ENCODE assay signal across 30 cellular contexts in genomic region chr3:160812304-160812703, GRCh38. TPM values are rescaled to one million over a fixed set of nuclear protein-coding genes. Genes with fewer than 3 reads are reported as not detected.
DNase-seq lines count a peak whose midpoint lies in the region; ATAC-seq, FAIRE-seq and TF ChIP-seq lines count a peak whose summit lies in the region.
"Had no signal": no experiment of that assay in that cellular context is flagged by ENCODE, and none has a peak within 500 bp of the region (broad histone marks: within the 10 kb centered on the region; RNA-seq: fewer than 3 reads in every experiment).

No MANE protein-coding gene starts in this region.

- CTCF ChIA-PET in PC-3 (lab: Charles Lee): no interaction called here

- peak; percentile 61 for ATAC-seq in GM18511 (IDR thresholded peaks at IDR 0.05; ENCODE audit: unreplicated experiment)
- peak; percentile 49 for ATAC-seq in GM21619 (IDR thresholded peaks at IDR 0.05; ENCODE audit: unreplicated experiment)
- no peak for ATAC-seq in GM23338
- ATAC-seq in GM21526 (IDR thresholded peaks at IDR 0.05; ENCODE audit: low FRiP score, unreplicated experiment): no peak
- ATAC-seq in PC-3: no peak
- ATAC-seq: activated CD4-positive, CD25-positive, alpha-beta regulatory T cell treated with anti-CD3 and anti-CD28 coated beads, Interleukin-2, amount 50 U/mL, for 24 hours; activated CD8-positive, alpha-beta memory T cell treated with anti-CD3 and anti-CD28 coated beads, Interleukin-2, amount 10 ng/mL, durations not matched to agents 7 days and 5 days; activated naive CD8-positive, alpha-beta T cell treated with anti-CD3 and anti-CD28 coated beads, Interleukin-2, amount 50 U/mL, for 24 hours; effector memory CD8-positive, alpha-beta T cell; K562; left lung; Panc1; sciatic nerve had no signal

- no peak overlapping the region for H3K4me2 ChIP-seq in GM23338
- H3K4me2 ChIP-seq in PC-3 (ENCODE audit: low read length): no peak overlapping the region

- intact Hi-C loops in PC-3 (cut with micrococcal nuclease): no loop called here

- POLR2A ChIA-PET in PC-3 (lab: Charles Lee; ENCODE audit: unreplicated experiment): no interaction called here

- H3K9me2 ChIP-seq in GM23338 (ENCODE audit: insufficient read depth) (no peaks in the 10 kb centered on the region), PC-3 (replicated peaks; ENCODE audit: low read length) (no peaks in the 10 kb centered on the region)

- H3K9ac ChIP-seq in skeletal muscle tissue (ENCODE audit: low read depth in 1 of 3, low read length in 3 of 3): peak overlapping the region in 1 of 3 donors; percentile 55
- H3K9ac ChIP-seq in PC-3 (ENCODE audit: low read length): no peak overlapping the region

- peaks cover 45 to 49% (median 48%) of the 10 kb centered on the region in 3 donors for H3K4me1 ChIP-seq in skeletal muscle tissue (ENCODE audit: control insufficient read depth in 3 of 3, insufficient read depth in 3 of 3, low read length in 3 of 3)
- H3K4me1 ChIP-seq in GM23338 (ENCODE audit: insufficient read depth): peaks cover 12% of the 10 kb centered on the region
- H3K4me1 ChIP-seq in PC-3 (ENCODE audit: insufficient read depth, low read length): no peaks in the 10 kb centered on the region
- H3K4me1 ChIP-seq: left lung had no signal

- H3K9me3 ChIP-seq in skeletal muscle tissue (ENCODE audit: control insufficient read depth in 3 of 3, low read length in 3 of 3): no peaks in the 10 kb centered on the region
- H3K9me3 ChIP-seq in PC-3 (ENCODE audit: low read length): no peaks in the 10 kb centered on the region
- H3K9me3 ChIP-seq: left lung had no signal

- FAIRE-seq in HTR-8/SVneo (lab: Jason Lieb, UNC): no peak
- FAIRE-seq: astrocyte, G401.6, K562 had no signal

- TF ChIP-seq CTCF in GM23338 (conservative IDR thresholded peaks at IDR 0.05; ENCODE audit: low read depth in 2 of 2): no peak
- no peak for TF ChIP-seq CTCF in PC-3 (conservative IDR thresholded peaks at IDR 0.05; ENCODE audit: low read depth, low read length)

- no peaks in the 10 kb centered on the region for H3K9me3 Mint-ChIP-seq in immature natural killer cell
- no peaks in the 10 kb centered on the region for H3K9me3 Mint-ChIP-seq in GM23338
- H3K9me3 Mint-ChIP-seq: activated naive CD8-positive, alpha-beta T cell treated with anti-CD3 and anti-CD28 coated beads, Interleukin-2, amount 50 U/mL, for 24 hours; effector memory CD8-positive, alpha-beta T cell; type B pancreatic cell had no signal

- no peak overlapping the region for H2AFZ ChIP-seq in GM23338
- no peak overlapping the region for H2AFZ ChIP-seq in PC-3 (ENCODE audit: low read length)

- peaks cover 0 to 4% (median 4%) of the 10 kb centered on the region in 3 donors for H3K36me3 Mint-ChIP-seq in immature natural killer cell
- 0 out of 3 replicates have a peak, but pooled peaks cover 2% of the 10 kb centered on the region for H3K36me3 Mint-ChIP-seq in GM23338 (ENCODE audit: low read depth)
- H3K36me3 Mint-ChIP-seq: type B pancreatic cell had no signal

- peak overlapping the region in 5 of 6 donors; percentile 15 to 51 (median 44) for H3K27ac Mint-ChIP-seq in immature natural killer cell
- H3K27ac Mint-ChIP-seq in GM23338: no peak overlapping the region
- H3K27ac Mint-ChIP-seq: activated CD8-positive, alpha-beta memory T cell treated with anti-CD3 and anti-CD28 coated beads, Interleukin-2, amount 10 ng/mL, durations not matched to agents 7 days and 5 days; activated naive CD8-positive, alpha-beta T cell treated with anti-CD3 and anti-CD28 coated beads, Interleukin-2, amount 50 U/mL, for 24 hours; effector memory CD8-positive, alpha-beta T cell; type B pancreatic cell had no signal

- no peaks in the 10 kb centered on the region for H3F3A ChIP-seq in GM23338 (replicated peaks; ENCODE audit: low read depth)
- H3F3A ChIP-seq in PC-3 (ENCODE audit: low read length, unreplicated experiment): no peaks in the 10 kb centered on the region

- peaks cover 55 to 68% of the 10 kb centered on the region in 2 donors for H3K4me1 Mint-ChIP-seq in immature natural killer cell
- peaks cover 25% of the 10 kb centered on the region; the same call in 2 of the 3 replicates for H3K4me1 Mint-ChIP-seq in GM23338
- H3K4me1 Mint-ChIP-seq: activated naive CD8-positive, alpha-beta T cell treated with anti-CD3 and anti-CD28 coated beads, Interleukin-2, amount 50 U/mL, for 24 hours had no signal

- H3K27me3 Mint-ChIP-seq in immature natural killer cell (ENCODE audit: low read depth in 3 of 3): peaks cover 0 to 2% (median 0%) of the 10 kb centered on the region in 3 donors
- no peaks in the 10 kb centered on the region for H3K27me3 Mint-ChIP-seq in GM23338 (ENCODE audit: insufficient read depth, low read depth, poor library complexity)
- H3K27me3 Mint-ChIP-seq: activated naive CD8-positive, alpha-beta T cell treated with anti-CD3 and anti-CD28 coated beads, Interleukin-2, amount 50 U/mL, for 24 hours; effector memory CD8-positive, alpha-beta T cell; type B pancreatic cell had no signal

- H3K4me3 ChIP-seq in skeletal muscle tissue (ENCODE audit: low read length in 3 of 3) (no peak overlapping the region), GM23338 (no peak overlapping the region), PC-3 (ENCODE audit: low read length) (no peak overlapping the region)
- H3K4me3 ChIP-seq: K562, left lung had no signal

- H3K4me3 Mint-ChIP-seq in immature natural killer cell: no peak overlapping the region
- no peak overlapping the region for H3K4me3 Mint-ChIP-seq in GM23338
- H3K4me3 Mint-ChIP-seq: activated CD8-positive, alpha-beta memory T cell treated with anti-CD3 and anti-CD28 coated beads, Interleukin-2, amount 10 ng/mL, durations not matched to agents 7 days and 5 days; activated naive CD8-positive, alpha-beta T cell treated with anti-CD3 and anti-CD28 coated beads, Interleukin-2, amount 50 U/mL, for 24 hours; effector memory CD8-positive, alpha-beta T cell; type B pancreatic cell had no signal

- peaks cover 4% of the 10 kb centered on the region; the same call in 1 of the 2 replicates for H3K79me2 ChIP-seq in GM23338 (replicated peaks; ENCODE audit: insufficient read depth)
- no peaks in the 10 kb centered on the region for H3K79me2 ChIP-seq in PC-3 (ENCODE audit: low read length)

- peaks cover 3% of the 10 kb centered on the region for H4K20me1 ChIP-seq in GM23338 (replicated peaks; ENCODE audit: insufficient read depth)
- H4K20me1 ChIP-seq in PC-3 (ENCODE audit: low read length): no peaks in the 10 kb centered on the region

- no TSS peak for BruUV-seq in PC-3 (replicated peaks; lab: Mats Ljungman, UMichigan)

- H3K27ac ChIP-seq in skeletal muscle tissue (ENCODE audit: low read depth, low read length) (peak overlapping the region; percentile 93), GM23338 (ENCODE audit: low read depth) (no peak overlapping the region), PC-3 (ENCODE audit: low read length) (no peak overlapping the region)
- H3K27ac ChIP-seq: left lung had no signal

- H3K36me3 ChIP-seq in skeletal muscle tissue (ENCODE audit: control insufficient read depth in 3 of 3, insufficient read depth in 3 of 3, low read length in 3 of 3) (no peaks in the 10 kb centered on the region), GM23338 (ENCODE audit: insufficient read depth) (no peaks in the 10 kb centered on the region), PC-3 (ENCODE audit: low read depth, low read length) (no peaks in the 10 kb centered on the region)
- H3K36me3 ChIP-seq: left lung had no signal

- H3K27me3 ChIP-seq in skeletal muscle tissue (ENCODE audit: control insufficient read depth in 3 of 3, insufficient read depth in 3 of 3, low read length in 3 of 3) (no peaks in the 10 kb centered on the region), GM23338 (ENCODE audit: insufficient read depth) (no peaks in the 10 kb centered on the region), PC-3 (ENCODE audit: low read length) (no peaks in the 10 kb centered on the region)
- H3K27me3 ChIP-seq: left lung had no signal

- no peak for DNase-seq in immature natural killer cell
- DNase-seq in GM23338 (ENCODE audit: low spot score): no peak
- DNase-seq in HTR-8/SVneo (ENCODE audit: insufficient read length, low spot score): no peak
- DNase-seq in PC-3: no peak
- DNase-seq: activated CD4-positive, alpha-beta T cell treated with anti-CD3 and anti-CD28 coated beads, Interleukin-2, amount 50 U/mL, for 4 hours; activated CD8-positive, alpha-beta memory T cell treated with anti-CD3 and anti-CD28 coated beads, Interleukin-2, amount 10 ng/mL, durations not matched to agents 7 days and 5 days; activated gamma-delta T cell treated with Interleukin-2 at 50 U/mL for 16 hours; activated naive CD8-positive, alpha-beta T cell treated with anti-CD3 and anti-CD28 coated beads, Interleukin-2, amount 50 U/mL, for 24 hours; activated T-cell treated with anti-CD3 and anti-CD28 coated beads, Interleukin-2, amount 50 U/mL, for 48 hours; cortex of kidney; DMS53; effector memory CD8-positive, alpha-beta T cell; left lung; mesendoderm; NCI-H1930; NCI-H226; NCI-H526 treated with DMSO at 0.1 percent for 48 hours; SHP77 treated with DMSO at 0.1 percent for 48 hours; stimulated activated CD4-positive, alpha-beta T cell treated with anti-CD3 and anti-CD28 coated beads, Interleukin-4, amount 100 ng/mL, for 1 hour had no signal

TF ChIP-seq in GM23338, 12 proteins besides CTCF, POLR2A, EP300 and RAD21 (continues in another document):
- TF ChIP-seq STAT1 (IDR thresholded peaks at IDR 0.05; ENCODE audit: unreplicated experiment) (no peak), EZH2phosphoT487 (IDR thresholded peaks at IDR 0.05; ENCODE audit: unreplicated experiment) (no peak), EZH2 (IDR thresholded peaks at IDR 0.05; ENCODE audit: low read depth, unreplicated experiment) (no peak), NANOG (IDR thresholded peaks at IDR 0.05; ENCODE audit: borderline replicate concordance) (no peak), ZNF114 (CRISPR knock-in tag; IDR thresholded peaks at IDR 0.05) (no peak), CREB1 (CRISPR knock-in tag; IDR thresholded peaks at IDR 0.05; ENCODE audit: low read depth) (no peak), JUNB (IDR thresholded peaks at IDR 0.05; ENCODE audit: unreplicated experiment) (no peak), ETS1 (IDR thresholded peaks at IDR 0.05) (no peak)

RNA-seq across cellular contexts. Expression of gene PPM1L, which starts 56.3 kb away (rescaled TPM):
- polyA plus RNA-seq in immature natural killer cell: 10 to 100 TPM; 14.8 to 35.5 (median 20.5) TPM
- 14.1 TPM for total RNA-seq in skeletal muscle tissue
- total RNA-seq in GM23338 (2014; rRNA removed; shearing (Covaris generic)): 20.9 and 26.4 TPM in 2 replicates
- 2.9 and 3.9 TPM in 2 replicates for polyA plus RNA-seq in GM23338 (2016; fragmentation: Nextera tagmentation; extraction: Ambion mirVana)
- total RNA-seq in PC-3 (2014; rRNA removed): 2.4 and 7.0 TPM in 2 replicates

Comparison
In these comparisons a context has a peak if more than half of its experiments do, and no peak if none do; other contexts are left out.
1. ATAC-seq: peak in GM18511 (single experiment) and GM21619 (single experiment); none in GM23338 (single experiment), GM21526 (single experiment) and PC-3 (single experiment).